15 cellular contexts compared by ENCODE assay signal in genomic region chr1:40652452-40652851, GRCh38. TPM values are rescaled to one million over a fixed set of nuclear protein-coding genes. Genes with fewer than 3 reads are reported as not detected.
A peak's percentile ranks its signal among the peaks of the same experiment; 100 is the strongest.
DNase-seq lines count a peak whose midpoint lies in the region; ATAC-seq and TF ChIP-seq lines count a peak whose summit lies in the region.
"Had no signal": no experiment of that assay in that cellular context is flagged by ENCODE, and none has a peak within 500 bp of the region (broad histone marks: within the 10 kb centered on the region; RNA-seq: fewer than 3 reads in every experiment).

No MANE protein-coding gene starts in this region.

- H3K4me3 ChIP-seq in right atrium auricular region: no peak overlapping the region
- no peak overlapping the region for H3K4me3 ChIP-seq in ascending aorta
- H3K4me3 ChIP-seq: A549 had no signal

- H3K4me1 ChIP-seq in right atrium auricular region (peaks cover 0 to 13% of the 10 kb centered on the region in 2 donors), ascending aorta (peaks cover 0 to 3% of the 10 kb centered on the region in 2 donors)
- H3K4me1 ChIP-seq: A549 had no signal

- H3K9me3 ChIP-seq in right atrium auricular region (no peaks in the 10 kb centered on the region), ascending aorta (no peaks in the 10 kb centered on the region)
- H3K9me3 ChIP-seq: A549, BE2C had no signal

- DNase-seq in caudate nucleus (lab: John Stamatoyannopoulos, UW) (peak in 31 of 61 donors; percentile 13 to 79 (median 34)), head of caudate nucleus (peak in 38 of 42 donors; percentile 29 to 83 (median 56)), putamen (ENCODE audit: low spot score) (peak; percentile 60), hypothalamus (lab: John Stamatoyannopoulos, UW) (no peak), right atrium auricular region (ENCODE audit: low spot score) (no peak), ascending aorta (ENCODE audit: low spot score in 2 of 2) (no peak)
- DNase-seq: BE2C; CD8-positive, alpha-beta T cell; COR-L47; DND-41; GDM1; IMR-90 had no signal

- H3K27me3 ChIP-seq in right atrium auricular region (no peaks in the 10 kb centered on the region), ascending aorta (no peaks in the 10 kb centered on the region)
- H3K27me3 ChIP-seq: BE2C had no signal

- intact Hi-C loops in head of caudate nucleus (cut with DNase I) (no loop called here), ascending aorta (cut with DNase I) (no loop called here)

- peak overlapping the region; percentile 76 for H3K27ac ChIP-seq in caudate nucleus (ENCODE audit: low read depth, low read length)
- H3K27ac ChIP-seq in right atrium auricular region: no peak overlapping the region
- H3K27ac ChIP-seq in ascending aorta: no peak overlapping the region
- H3K27ac ChIP-seq: A549, C4-2B had no signal

- TF ChIP-seq CTCF in right atrium auricular region (IDR thresholded peaks at IDR 0.05) (no peak), ascending aorta (IDR thresholded peaks at IDR 0.05) (no peak)

- no peaks in the 10 kb centered on the region for H3K36me3 ChIP-seq in right atrium auricular region
- H3K36me3 ChIP-seq in ascending aorta: no peaks in the 10 kb centered on the region

- ATAC-seq in HG03460 (IDR thresholded peaks at IDR 0.05; ENCODE audit: unreplicated experiment): no peak
- ATAC-seq: A549; CD8-positive, alpha-beta T cell had no signal

RNA-seq across cellular contexts. Expression of gene RIMS3, which starts 13.0 kb away (rescaled TPM):
- total RNA-seq in right atrium auricular region (1 to 10 TPM; 1.4 to 5.5 TPM), ascending aorta (43.9 TPM)

RNA-seq across cellular contexts. Expression of gene NFYC, which starts 39.1 kb away (rescaled TPM):
- total RNA-seq in right atrium auricular region (10 to 100 TPM; 57.0 to 75.1 TPM), ascending aorta (75.9 TPM)

Comparison
In these comparisons a context has a peak if more than half of its experiments do, and no peak if none do; other contexts are left out.
1. DNase-seq: peak in caudate nucleus (31 of 61), head of caudate nucleus (38 of 42) and putamen (single experiment); none in hypothalamus (0 of 51), right atrium auricular region (single experiment) and ascending aorta (0 of 2).